ENCODE assay signal across 8 cellular contexts in the genomic region with DNA sequence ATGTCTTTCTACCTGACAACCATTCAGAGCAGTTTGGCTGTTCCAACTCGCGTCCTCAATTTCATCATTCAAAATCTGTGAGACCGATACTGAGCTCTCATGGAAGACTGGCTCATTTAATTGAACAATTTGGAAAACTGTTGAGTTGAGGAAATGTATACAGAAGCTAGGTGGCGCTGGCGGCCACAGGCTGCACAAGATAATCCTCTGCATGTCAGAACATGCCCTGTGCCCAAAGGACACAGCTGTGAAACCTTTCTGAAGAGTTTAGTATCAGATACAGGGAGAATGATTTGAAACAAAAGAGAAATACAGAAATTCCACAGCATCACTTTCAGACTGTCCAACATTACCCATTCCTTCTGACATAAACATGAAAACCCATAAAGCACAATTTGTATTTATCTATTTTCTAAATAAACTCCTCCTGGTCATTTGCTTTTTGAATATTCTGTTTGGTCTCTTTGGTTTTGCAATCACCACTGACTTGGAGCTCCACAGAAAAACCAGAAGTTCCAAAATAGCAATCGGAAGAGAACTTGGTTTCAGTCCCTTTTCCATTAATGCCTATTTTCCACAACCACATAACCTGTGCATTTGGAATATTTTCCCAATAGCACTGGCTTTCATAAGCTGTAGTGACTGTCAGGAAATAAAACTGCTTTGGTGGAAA.
DNase-seq lines count a peak whose midpoint lies in the region; ATAC-seq, FAIRE-seq and TF ChIP-seq lines count a peak whose summit lies in the region.

No MANE protein-coding gene starts in this region.

- no peak overlapping the region for H2BK15ac ChIP-seq in H1 (ENCODE audit: low read length)

- peak overlapping the region; percentile 18 for H4K5ac ChIP-seq in H1 (ENCODE audit: insufficient read length, low read depth, low read length)

- H2AK5ac ChIP-seq in H1 (ENCODE audit: low read depth, low read length) = no peak overlapping the region

- no peak for TF ChIP-seq POLR2A in H1 (IDR thresholded peaks at IDR 0.05; ENCODE audit: control extremely low read depth in 1 of 2, low read depth in 2 of 2, low read length in 2 of 2)

- H3K14ac ChIP-seq in H1 (ENCODE audit: insufficient read length) = no peak overlapping the region

- no peaks in the 10 kb centered on the region for H3K79me2 ChIP-seq in H1 (ENCODE audit: control insufficient read depth in 1 of 2, insufficient read depth in 2 of 2, low read length in 2 of 2)

- no peak overlapping the region for H3K56ac ChIP-seq in H1 (replicated peaks; ENCODE audit: insufficient read length, low read depth, low read length)

- H3K23me2 ChIP-seq in H1 (ENCODE audit: low read depth, low read length) = no peaks in the 10 kb centered on the region; the same call in 1 of the 2 replicates

- H2BK5ac ChIP-seq in H1 (ENCODE audit: low read depth, low read length) = peak overlapping the region; percentile 69; the same call in 1 of the 2 replicates

- H3K36me3 ChIP-seq in SJSA1 (no peaks in the 10 kb centered on the region), H1 (ENCODE audit: control insufficient read depth in 2 of 4, insufficient read depth in 4 of 4, low read length in 3 of 4) (no peaks in the 10 kb centered on the region)

- no peak for TF ChIP-seq EP300 in H1 (IDR thresholded peaks at IDR 0.05; ENCODE audit: borderline replicate concordance in 1 of 2, low read depth in 2 of 2, low read length in 2 of 2)

- no peak overlapping the region for H3K9ac ChIP-seq in H1 (replicated peaks in 1 of 4; ENCODE audit: extremely low read depth in 1 of 4, low read depth in 3 of 4, low read length in 3 of 4)

- TF ChIP-seq CTCF in AG04450 (IDR thresholded peaks at IDR 0.05; ENCODE audit: low read depth, low read length) = peak; percentile 89
- peak; percentile 78 for TF ChIP-seq CTCF in GM13977 (IDR thresholded peaks at IDR 0.05; ENCODE audit: extremely low read depth, insufficient read depth, missing control alignments)
- peak; percentile 69 to 85 (median 72) for TF ChIP-seq CTCF in H1 (IDR thresholded peaks at IDR 0.05; ENCODE audit: control extremely low read depth in 1 of 3, insufficient read depth in 1 of 3, low read depth in 1 of 3, low read length in 3 of 3)

- POLR2A ChIA-PET in AG04450 (lab: Yijun Ruan, JAX) (interaction anchor here (0.7 to 3.1 kb wide), 7 partner anchors 14 to 154 kb away, joined by 3 to 32 read pairs (median 4); no protein-coding TSS in a partner anchor), H1 (lab: Charles Lee; ENCODE audit: partially characterized antibody) (interaction anchor here (0.6 kb wide), 1 partner anchor 548 kb away, joined by 6 read pairs; no protein-coding TSS in a partner anchor)

- H2BK120ac ChIP-seq in H1 (replicated peaks; ENCODE audit: low read depth, low read length) = peak overlapping the region; percentile 88

- no peak overlapping the region for H3K4me3 ChIP-seq in AG04450 (ENCODE audit: low read depth, low read length)
- H3K4me3 ChIP-seq in SJSA1 = no peak overlapping the region
- H3K4me3 ChIP-seq in H1 (ENCODE audit: extremely low read depth in 1 of 4, insufficient read depth in 2 of 4, low read depth in 3 of 4, low read length in 4 of 4) = no peak overlapping the region

- no peaks in the 10 kb centered on the region for H3K79me1 ChIP-seq in H1 (ENCODE audit: low read depth, low read length)

- CTCF ChIA-PET in AG04450 (lab: Charles Lee) = interaction anchor here (0.5 to 5.2 kb wide), 74 partner anchors 10 to 946 kb away, joined by 3 to 103 read pairs (median 4); a partner anchor contains a TSS
- CTCF ChIA-PET in H1 (lab: Charles Lee; ENCODE audit: partially characterized antibody) = interaction anchor here (0.6 to 4.9 kb wide), 66 partner anchors 11 to 1232 kb away, joined by 3 to 59 read pairs (median 4); no protein-coding TSS in a partner anchor

- H3K18ac ChIP-seq in H1 (ENCODE audit: extremely low read depth, low read length) = no peak overlapping the region; the same call in 1 of the 2 replicates

- no peak overlapping the region for H2BK12ac ChIP-seq in H1 (ENCODE audit: low read depth, low read length)

- DNase-seq in AG04450 (ENCODE audit: low read depth, low spot score) (peak; percentile 71), GM13977 (ENCODE audit: low spot score) (peak; percentile 46), NCI-H1048 (lab: John Stamatoyannopoulos, UW) (peak; percentile 12), SJSA1 (ENCODE audit: low read depth in 1 of 2, low spot score in 2 of 2) (peak; percentile 67 to 75), H1 (ENCODE audit: low read depth in 1 of 2, low spot score in 2 of 2) (peak; percentile 25 to 70), lung microvascular endothelial cell (ENCODE audit: low read depth in 2 of 2) (peak; percentile 87 to 90)

- FAIRE-seq in H1 (lab: Jason Lieb, UNC) = peak; percentile 65

- in situ Hi-C loops in GM13977 (cut with MboI; ENCODE audit: low pct_unique_long_range_greater_than_20kb, low sequenced_read_pairs, unreplicated experiment) = no loop called here

- peaks cover 34% of the 10 kb centered on the region for H3K4me1 ChIP-seq in SJSA1 (replicated peaks)
- peaks cover 0 to 3% (median 1%) of the 10 kb centered on the region in 4 experiments; a peak in 3 of 7 replicates for H3K4me1 ChIP-seq in H1 (replicated peaks in 1 of 4; ENCODE audit: control insufficient read depth in 3 of 4, insufficient read depth in 4 of 4, low read length in 3 of 4)

- H3K27me3 ChIP-seq in AG04450 (ENCODE audit: control insufficient read depth, insufficient read depth, low read length) = no peaks in the 10 kb centered on the region
- H3K27me3 ChIP-seq in SJSA1 (replicated peaks) = no peaks in the 10 kb centered on the region
- H3K27me3 ChIP-seq in H1 (replicated peaks in 1 of 4; ENCODE audit: control insufficient read depth in 3 of 4, extremely low read depth in 1 of 4, insufficient read depth in 3 of 4, low read length in 3 of 4) = no peaks in the 10 kb centered on the region

- no peaks in the 10 kb centered on the region for H4K20me1 ChIP-seq in H1 (replicated peaks in 1 of 2; ENCODE audit: control insufficient read depth in 1 of 2, insufficient read depth in 2 of 2, low read length in 2 of 2)

- peak overlapping the region; percentile 86; the same call in 1 of the 2 replicates for H2AFZ ChIP-seq in H1 (ENCODE audit: low read length)

- no peak overlapping the region for H2BK20ac ChIP-seq in H1 (ENCODE audit: low read length)

- H4K91ac ChIP-seq in H1 (replicated peaks; ENCODE audit: insufficient read length, low read length) = peak overlapping the region; percentile 58

- TF ChIP-seq RAD21 in H1 (IDR thresholded peaks at IDR 0.05 in 1 of 2, conservative IDR thresholded peaks at IDR 0.05 in 1 of 2; ENCODE audit: low read depth in 2 of 2, low read length in 2 of 2) = peak; percentile 86

- H3K4ac ChIP-seq in H1 (replicated peaks; ENCODE audit: insufficient read length, low read depth, low read length) = peak overlapping the region; percentile 0

- 33% methylated on average over 6 of the region's 6 CpGs; no CpG with 5 or more reads in 1 of the 2 experiments for WGBS in H1 (ENCODE audit: extremely low coverage in 1 of 2, insufficient coverage in 1 of 2, insufficient read length in 1 of 2, insufficient replicate concordance in 2 of 2, low coverage in 1 of 2, low lambda C conversion rate in 2 of 2, missing lambda C conversion rate in 1 of 2), 2 experiments

- ATAC-seq in HG02763 (IDR thresholded peaks at IDR 0.05; ENCODE audit: unreplicated experiment) = peak; percentile 87

- H3K4me2 ChIP-seq in H1 (ENCODE audit: insufficient read depth in 1 of 2, low read depth in 2 of 2, low read length in 2 of 2) = no peak overlapping the region

- H3K9me3 ChIP-seq in AG04450 (ENCODE audit: control insufficient read depth, insufficient read depth, low read length) = no peaks in the 10 kb centered on the region
- H3K9me3 ChIP-seq in SJSA1 (replicated peaks) = no peaks in the 10 kb centered on the region
- no peaks in the 10 kb centered on the region for H3K9me3 ChIP-seq in H1 (ENCODE audit: insufficient read depth in 2 of 2, low read depth in 1 of 2, low read length in 1 of 2)

- H3K27ac ChIP-seq in AG04450 (ENCODE audit: low read depth, low read length) (peak overlapping the region; percentile 40), SJSA1 (peak overlapping the region; percentile 95), H1 (ENCODE audit: low read depth, low read length) (peak overlapping the region; percentile 51), temporal lobe (ENCODE audit: low read depth, low read length) (peak overlapping the region; percentile 52)

- H4K8ac ChIP-seq in H1 (ENCODE audit: extremely low read depth, insufficient read depth, low read length) = no peak overlapping the region

- H3K23ac ChIP-seq in H1 (ENCODE audit: insufficient read length) = no peak overlapping the region

TF ChIP-seq in H1, 55 proteins besides CTCF, POLR2A, EP300 and RAD21 (continues in another document):
- TF ChIP-seq TEAD4 (IDR thresholded peaks at IDR 0.05; ENCODE audit: low read depth, low read length) = 0 out of 2 replicates have a peak, but pooled peaks have one; percentile 10
- TF ChIP-seq POU5F1 (IDR thresholded peaks at IDR 0.05; ENCODE audit: low read depth, low read length) = no peak
- no peak for TF ChIP-seq SAP30 (IDR thresholded peaks at IDR 0.05; ENCODE audit: insufficient read depth, insufficient replicate concordance, low read length)
- TF ChIP-seq ZNF274 (IDR thresholded peaks at IDR 0.05; ENCODE audit: borderline replicate concordance, extremely low read depth, low read length) = no peak
- no peak for TF ChIP-seq POLR2AphosphoS5 (IDR thresholded peaks at IDR 0.05; ENCODE audit: low read depth, low read length)

Comparison
In these comparisons a context has a peak if more than half of its experiments do, and no peak if none do; other contexts are left out.
1. DNase-seq: peak in every context shown above with its lines; median percentile 88 in lung microvascular endothelial cell; 71 in AG04450; 71 in SJSA1; 48 in H1; 46 in GM13977; 12 in NCI-H1048.
2. H3K27ac ChIP-seq: peak in every context shown above with its lines; median percentile 95 in SJSA1; 52 in temporal lobe; 51 in H1; 40 in AG04450.